Comparison of ENCODE assay signal across 23 cellular contexts in genomic region chr22:22590136-22590891, GRCh38. TPM values are rescaled to one million over a fixed set of nuclear protein-coding genes. Genes with fewer than 3 reads are reported as not detected.
DNase-seq lines count a peak whose midpoint lies in the region; ATAC-seq, FAIRE-seq and TF ChIP-seq lines count a peak whose summit lies in the region.
"Had no signal": no experiment of that assay in that cellular context is flagged by ENCODE, and none has a peak within 500 bp of the region (broad histone marks: within the 10 kb centered on the region; RNA-seq: fewer than 3 reads in every experiment).

No MANE protein-coding gene starts in this region.

- no peak for TF ChIP-seq RAD21 in K562 (CRISPR knock-in tag; conservative IDR thresholded peaks at IDR 0.05 in 1 of 2, IDR thresholded peaks at IDR 0.05 in 1 of 2)

- H3K4me1 ChIP-seq in K562 (replicated peaks in 1 of 2; ENCODE audit: control insufficient read depth in 2 of 2, insufficient read depth in 2 of 2, low read length in 2 of 2): no peaks in the 10 kb centered on the region
- H3K4me1 ChIP-seq: A549, Caco-2 had no signal

- no peaks in the 10 kb centered on the region for H3K36me3 ChIP-seq in K562 (ENCODE audit: control insufficient read depth, insufficient read depth, low read length)

- no peaks in the 10 kb centered on the region for H3K36me3 Mint-ChIP-seq in activated CD4-positive, alpha-beta T cell treated with anti-CD3 and anti-CD28 coated beads, Interleukin-2, amount 10 ng/mL, durations not matched to agents 24 days and 14 days (ENCODE audit: low read depth)
- H3K36me3 Mint-ChIP-seq in osteocyte (ENCODE audit: unreplicated experiment): no peaks in the 10 kb centered on the region

- H3K27ac ChIP-seq in K562 (ENCODE audit: extremely low read depth, low read depth, low read length): no peak overlapping the region
- H3K27ac ChIP-seq: 22Rv1, A549, C4-2B had no signal

- H3K4me3 Mint-ChIP-seq in activated CD4-positive, alpha-beta T cell treated with anti-CD3 and anti-CD28 coated beads, Interleukin-2, amount 10 ng/mL, durations not matched to agents 24 days and 14 days: no peak overlapping the region
- no peak overlapping the region for H3K4me3 Mint-ChIP-seq in osteocyte (ENCODE audit: unreplicated experiment)
- H3K4me3 Mint-ChIP-seq: CD4-positive, alpha-beta T cell; GM23338; HFFc6 had no signal

- 2% methylated on average over 8 of the region's 8 CpGs for WGBS in K562 (ENCODE audit: insufficient coverage, low coverage, missing lambda C conversion rate)

- intact Hi-C loops in activated CD4-positive, alpha-beta T cell treated with anti-CD3 and anti-CD28 coated beads, Interleukin-2, amount 10 ng/mL, durations not matched to agents 24 days and 14 days (cut with micrococcal nuclease): no loop called here
- intact Hi-C loops in K562 (cut with micrococcal nuclease): loop anchor here (5.0 kb wide), 3 partner anchors 233 to 383 kb away; no protein-coding TSS in a partner anchor

- H3K27me3 Mint-ChIP-seq in activated CD4-positive, alpha-beta T cell treated with anti-CD3 and anti-CD28 coated beads, Interleukin-2, amount 10 ng/mL, durations not matched to agents 24 days and 14 days: peaks cover 17% of the 10 kb centered on the region
- peaks cover 51% of the 10 kb centered on the region for H3K27me3 Mint-ChIP-seq in osteocyte (ENCODE audit: unreplicated experiment)

- in situ Hi-C loops in K562 (cut with MboI): loop anchor here (10.0 kb wide), 1 partner anchor 1466 kb away; no protein-coding TSS in a partner anchor
- in situ Hi-C loops in KBM-7 (cut with MboI; ENCODE audit: low pct_unique_long_range_greater_than_20kb, low sequenced_read_pairs): no loop called here

- TF ChIP-seq CTCF in K562 (IDR thresholded peaks at IDR 0.05 in 2 of 3, conservative IDR thresholded peaks at IDR 0.05 in 1 of 3; ENCODE audit: insufficient read depth in 2 of 3, low read depth in 1 of 3, low read length in 3 of 3): no peak
- TF ChIP-seq CTCF in osteocyte (IDR thresholded peaks at IDR 0.05): no peak

- no peak overlapping the region for H3K27ac Mint-ChIP-seq in activated CD4-positive, alpha-beta T cell treated with anti-CD3 and anti-CD28 coated beads, Interleukin-2, amount 10 ng/mL, durations not matched to agents 24 days and 14 days
- no peak overlapping the region for H3K27ac Mint-ChIP-seq in osteocyte (ENCODE audit: unreplicated experiment)
- H3K27ac Mint-ChIP-seq: CD4-positive, alpha-beta T cell; GM23338; HFFc6 had no signal

- no peak overlapping the region for H3K4me2 ChIP-seq in K562 (ENCODE audit: insufficient read depth, low read length)
- H3K4me2 ChIP-seq: A549, GM23338 had no signal

- DNase-seq in activated CD4-positive, alpha-beta T cell treated with anti-CD3 and anti-CD28 coated beads, Interleukin-2, amount 10 ng/mL, durations not matched to agents 24 days and 14 days: peak; percentile 49
- DNase-seq in activated CD4-positive, alpha-beta T cell treated with anti-CD3 and anti-CD28 coated beads for 48 hours: no peak
- DNase-seq in K562 (ENCODE audit: extremely low read depth in 1 of 4, low spot score in 3 of 4) (no peak), osteocyte (ENCODE audit: extremely low spot score, unreplicated experiment) (peak; percentile 59), KBM-7 (no peak)
- DNase-seq: AML-193; Caco-2; CD4-positive, alpha-beta T cell; GDM1; HCEC 1CT; HFFc6 had no signal

- H4K20me1 ChIP-seq in K562 (replicated peaks; ENCODE audit: control insufficient read depth, insufficient read depth, low read length): peaks cover 16% of the 10 kb centered on the region

- peaks cover 3% of the 10 kb centered on the region for H3K4me1 Mint-ChIP-seq in activated CD4-positive, alpha-beta T cell treated with anti-CD3 and anti-CD28 coated beads, Interleukin-2, amount 10 ng/mL, durations not matched to agents 24 days and 14 days
- H3K4me1 Mint-ChIP-seq in osteocyte (ENCODE audit: unreplicated experiment): no peaks in the 10 kb centered on the region
- H3K4me1 Mint-ChIP-seq: GM23338 had no signal

- H3K79me2 ChIP-seq in K562 (ENCODE audit: control insufficient read depth, insufficient read depth, low read length): no peaks in the 10 kb centered on the region

- TF ChIP-seq POLR2A in K562 (conservative IDR thresholded peaks at IDR 0.05): no peak

- H3K9ac ChIP-seq in K562 (ENCODE audit: insufficient read depth in 1 of 2, low read depth in 2 of 2, low read length in 2 of 2): peak overlapping the region in 1 of 2 experiments; percentile 2; a peak in 1 of 4 replicates

- H3K9me3 ChIP-seq in K562 (replicated peaks; ENCODE audit: control insufficient read depth, insufficient read depth, low read depth, low read length): no peaks in the 10 kb centered on the region
- H3K9me3 ChIP-seq: A549, Caco-2 had no signal

- no peak for FAIRE-seq in K562 (lab: Jason Lieb, UNC)
- FAIRE-seq: A549, D721Med, GM12892, GM18507, H54 had no signal

- H3K9me3 Mint-ChIP-seq in activated CD4-positive, alpha-beta T cell treated with anti-CD3 and anti-CD28 coated beads, Interleukin-2, amount 10 ng/mL, durations not matched to agents 24 days and 14 days: no peaks in the 10 kb centered on the region
- H3K9me3 Mint-ChIP-seq in osteocyte (ENCODE audit: unreplicated experiment): no peaks in the 10 kb centered on the region
- H3K9me3 Mint-ChIP-seq: CD4-positive, alpha-beta T cell; GM23338; HFFc6 had no signal

- no TSS peak for BruUV-seq in K562 (replicated peaks; lab: Mats Ljungman, UMichigan)

- TF ChIP-seq EP300 in K562 (IDR thresholded peaks at IDR 0.05; ENCODE audit: low read length): no peak

- no peak overlapping the region for H2AFZ ChIP-seq in K562 (ENCODE audit: low read depth, low read length)
- H2AFZ ChIP-seq: GM23338 had no signal

- no peak for ATAC-seq in K562
- no peak for ATAC-seq in HG03469 (IDR thresholded peaks at IDR 0.05; ENCODE audit: unreplicated experiment)
- ATAC-seq in GM21390 (IDR thresholded peaks at IDR 0.05; ENCODE audit: unreplicated experiment): no peak
- ATAC-seq: A549, GM23338 had no signal

- POLR2A ChIA-PET in K562 (lab: Yijun Ruan, JAX): interaction anchor here (0.6 to 6.7 kb wide), 25 partner anchors 8 to 454 kb away, joined by 3 to 76 read pairs (median 4); partner anchors contain the start of genes PRAME and ZNF280B

- H3K4me3 ChIP-seq in K562: no peak overlapping the region
- H3K4me3 ChIP-seq: A549, GM23338 had no signal

- peaks cover 8% of the 10 kb centered on the region for H3K9me1 ChIP-seq in K562 (ENCODE audit: control insufficient read depth, insufficient read depth, low read length)

- peaks cover 15 to 43% of the 10 kb centered on the region in 2 experiments; a peak in 4 of 5 replicates for H3K27me3 ChIP-seq in K562 (ENCODE audit: control insufficient read depth in 2 of 2, insufficient read depth in 2 of 2, low read length in 2 of 2)

- CTCF ChIA-PET in K562 (lab: Yijun Ruan, JAX; ENCODE audit: low intra/inter-chr PET ratio): interaction anchor here (0.9 to 5.1 kb wide), 4 partner anchors 14 to 119 kb away, joined by 3 to 60 read pairs (median 4); no protein-coding TSS in a partner anchor

TF ChIP-seq in K562, 482 proteins besides CTCF, POLR2A, EP300 and RAD21 (continues in another document):
- TF ChIP-seq ZNF589 (CRISPR knock-in tag; IDR thresholded peaks at IDR 0.05; ENCODE audit: low read depth): no peak

RNA-seq across cellular contexts. Expression of gene PRAME, which starts 31.2 kb away (rescaled TPM):
- total RNA-seq in activated CD4-positive, alpha-beta T cell treated with anti-CD3 and anti-CD28 coated beads, Interleukin-2, amount 10 ng/mL, durations not matched to agents 24 days and 14 days: not detected in 2 replicates
- total RNA-seq in K562 (2011; cell fraction: chromatin; rRNA removed; ENCODE audit: low replicate concordance): 1,035 and 1,246 TPM in 2 replicates
- total RNA-seq in K562 (2011; cell fraction: nucleolus; rRNA removed): 1,013 and 1,088 TPM in 2 replicates
- 943 and 1,014 TPM in 2 replicates for total RNA-seq in K562 (2011; cell fraction: nucleoplasm; rRNA removed)
- total RNA-seq in K562 (2014; rRNA removed) (968 and 1,107 TPM in 2 replicates), K562 (2014; rRNA removed; fragmentation: Illumina TruSeq; extraction: Trizol) (993 and 1,024 TPM in 2 replicates), K562 (2015; rRNA removed; fragmentation: Illumina TruSeq; extraction: Trizol) (1,048 and 1,089 TPM in 2 replicates), K562 (2021) (1,138 and 1,201 TPM in 2 replicates), osteocyte (not detected in 2 replicates)
- polyA plus RNA-seq in K562 (2011; rRNA removed) (2,141 and 2,474 TPM in 2 replicates), K562 (2014; fragmentation: Illumina TruSeq; extraction: Trizol) (1,536 and 1,589 TPM in 2 replicates), K562 (2014; fragmentation: Nextera tagmentation; extraction: Ambion mirVana) (1,000 to 10,000 TPM in 1 of 2 experiments, 100 to 1,000 TPM in 1; 662 to 1,142 TPM), K562 (2014; rRNA removed) (1,519 and 1,644 TPM in 2 replicates)
- 2,488 and 2,726 TPM in 2 replicates for polyA plus RNA-seq in K562 (2011; cell fraction: cytosol; rRNA removed)
- polyA plus RNA-seq in K562 (2011; cell fraction: nucleus; rRNA removed): 3,679 and 4,057 TPM in 2 replicates
- 1,108 and 1,453 TPM in 2 replicates for polyA plus RNA-seq in K562 (2012)
- 1,022 and 1,144 TPM in 2 replicates for polyA minus RNA-seq in K562 (2011; rRNA and poly(A)+ RNA removed)
- polyA minus RNA-seq in K562 (2011; cell fraction: cytosol; rRNA and poly(A)+ RNA removed): 512 and 653 TPM in 2 replicates
- polyA minus RNA-seq in K562 (2011; cell fraction: nucleus; rRNA and poly(A)+ RNA removed): 275 and 419 TPM in 2 replicates
- total RNA-seq: Caco-2; CD4-positive, alpha-beta T cell; GM23338; HFFc6; HT-29 had no signal
- polyA plus RNA-seq: GM23338 had no signal

RNA-seq across cellular contexts. Expression of gene GGTLC2, which starts 54.1 kb away (rescaled TPM):
- total RNA-seq in activated CD4-positive, alpha-beta T cell treated with anti-CD3 and anti-CD28 coated beads, Interleukin-2, amount 10 ng/mL, durations not matched to agents 24 days and 14 days: not detected in 2 replicates
- not detected in 2 replicates for total RNA-seq in K562 (2011; cell fraction: chromatin; rRNA removed; ENCODE audit: low replicate concordance)
- not detected in 2 replicates for total RNA-seq in K562 (2011; cell fraction: nucleolus; rRNA removed)
- total RNA-seq in K562 (2011; cell fraction: nucleoplasm; rRNA removed): not detected in 2 replicates
- total RNA-seq in K562 (2014; rRNA removed) (not detected in 2 replicates), K562 (2014; rRNA removed; fragmentation: Illumina TruSeq; extraction: Trizol) (not detected in 2 replicates), K562 (2015; rRNA removed; fragmentation: Illumina TruSeq; extraction: Trizol) (not detected in 2 replicates), K562 (2021) (not detected in 2 replicates), osteocyte (not detected in 2 replicates)
- polyA plus RNA-seq in K562 (2011; rRNA removed) (not detected in 2 replicates), K562 (2014; fragmentation: Illumina TruSeq; extraction: Trizol) (not detected in 2 replicates), K562 (2014; fragmentation: Nextera tagmentation; extraction: Ambion mirVana) (not detected), K562 (2014; rRNA removed) (not detected in 2 replicates)
- not detected in 2 replicates for polyA plus RNA-seq in K562 (2011; cell fraction: cytosol; rRNA removed)
- not detected in 2 replicates for polyA plus RNA-seq in K562 (2011; cell fraction: nucleus; rRNA removed)
- not detected in 2 replicates for polyA plus RNA-seq in K562 (2012)
- not detected in 2 replicates for polyA minus RNA-seq in K562 (2011; rRNA and poly(A)+ RNA removed)
- not detected in 2 replicates for polyA minus RNA-seq in K562 (2011; cell fraction: cytosol; rRNA and poly(A)+ RNA removed)
- polyA minus RNA-seq in K562 (2011; cell fraction: nucleus; rRNA and poly(A)+ RNA removed): not detected in 2 replicates
- total RNA-seq: CD4-positive, alpha-beta T cell; GM23338; HFFc6; HT-29 had no signal
- polyA plus RNA-seq: A549, BJ, GM23338 had no signal

Comparison
In these comparisons a context has a peak if more than half of its experiments do, and no peak if none do; other contexts are left out.
1. DNase-seq: peak in activated CD4-positive, alpha-beta T cell treated with anti-CD3 and anti-CD28 coated beads, Interleukin-2, amount 10 ng/mL, durations not matched to agents 24 days and 14 days (single experiment) and osteocyte (single experiment); none in activated CD4-positive, alpha-beta T cell treated with anti-CD3 and anti-CD28 coated beads for 48 hours (single experiment), K562 (0 of 4) and KBM-7 (single experiment).
2. RNA of gene PRAME, which starts 31.2 kb away (total RNA-seq): 943 to 1,246 TPM in K562; not detected in activated CD4-positive, alpha-beta T cell treated with anti-CD3 and anti-CD28 coated beads, Interleukin-2, amount 10 ng/mL, durations not matched to agents 24 days and 14 days and not detected in osteocyte; every median in the first group is over 100 times any median in the second.